ENCODE assay signal across 1 cellular context in the genomic region with DNA sequence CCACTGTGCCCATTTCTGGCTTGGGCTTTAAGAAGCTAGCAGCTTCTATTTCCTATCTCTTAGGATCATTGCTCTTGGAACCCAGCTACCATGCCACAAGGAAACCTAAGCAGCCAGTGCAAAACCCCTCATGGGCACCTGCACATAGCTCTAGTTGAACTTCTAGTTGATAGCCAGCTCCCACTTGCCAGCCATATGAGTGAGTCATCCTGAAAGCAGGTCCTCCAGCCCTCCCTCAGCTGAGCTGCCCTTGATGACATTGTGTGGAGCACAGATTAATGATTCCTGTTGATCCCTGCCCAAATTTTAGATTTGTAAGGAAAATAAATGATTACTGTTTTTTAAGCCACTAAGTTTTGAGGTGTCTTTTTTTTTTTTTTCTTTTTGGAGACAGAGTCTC.
TF ChIP-seq lines count a peak whose summit lies in the region.

No MANE protein-coding gene starts in this region.

TF ChIP-seq in GM12878, 131 proteins besides CTCF, POLR2A, EP300 and RAD21 (continued from another document):
- no peak for TF ChIP-seq ZBTB4 (CRISPR knock-in tag; IDR thresholded peaks at IDR 0.05)
- TF ChIP-seq JUNB (IDR thresholded peaks at IDR 0.05): peak; percentile 35; the same call in 1 of the 2 replicates
- TF ChIP-seq RAD51 (IDR thresholded peaks at IDR 0.05): no peak
- peak; percentile 29; the same call in 1 of the 2 replicates for TF ChIP-seq EED (IDR thresholded peaks at IDR 0.05; ENCODE audit: low read depth)
- no peak for TF ChIP-seq RCOR1 (conservative IDR thresholded peaks at IDR 0.05; ENCODE audit: low read depth, low read length)
- TF ChIP-seq SMARCA5 (IDR thresholded peaks at IDR 0.05): no peak
- TF ChIP-seq, protein P1, sequence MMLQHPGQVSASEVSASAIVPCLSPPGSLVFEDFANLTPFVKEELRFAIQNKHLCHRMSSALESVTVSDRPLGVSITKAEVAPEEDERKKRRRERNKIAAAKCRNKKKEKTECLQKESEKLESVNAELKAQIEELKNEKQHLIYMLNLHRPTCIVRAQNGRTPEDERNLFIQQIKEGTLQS (IDR thresholded peaks at IDR 0.05; ENCODE audit: borderline replicate concordance, extremely low read depth, low read depth, low read length): no peak
- TF ChIP-seq, protein P2, sequence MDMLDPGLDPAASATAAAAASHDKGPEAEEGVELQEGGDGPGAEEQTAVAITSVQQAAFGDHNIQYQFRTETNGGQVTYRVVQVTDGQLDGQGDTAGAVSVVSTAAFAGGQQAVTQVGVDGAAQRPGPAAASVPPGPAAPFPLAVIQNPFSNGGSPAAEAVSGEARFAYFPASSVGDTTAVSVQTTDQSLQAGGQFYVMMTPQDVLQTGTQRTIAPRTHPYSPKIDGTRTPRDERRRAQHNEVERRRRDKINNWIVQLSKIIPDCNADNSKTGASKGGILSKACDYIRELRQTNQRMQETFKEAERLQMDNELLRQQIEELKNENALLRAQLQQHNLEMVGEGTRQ (IDR thresholded peaks at IDR 0.05; ENCODE audit: borderline replicate concordance, low read depth, low read length): no peak
- TF ChIP-seq, protein P3, sequence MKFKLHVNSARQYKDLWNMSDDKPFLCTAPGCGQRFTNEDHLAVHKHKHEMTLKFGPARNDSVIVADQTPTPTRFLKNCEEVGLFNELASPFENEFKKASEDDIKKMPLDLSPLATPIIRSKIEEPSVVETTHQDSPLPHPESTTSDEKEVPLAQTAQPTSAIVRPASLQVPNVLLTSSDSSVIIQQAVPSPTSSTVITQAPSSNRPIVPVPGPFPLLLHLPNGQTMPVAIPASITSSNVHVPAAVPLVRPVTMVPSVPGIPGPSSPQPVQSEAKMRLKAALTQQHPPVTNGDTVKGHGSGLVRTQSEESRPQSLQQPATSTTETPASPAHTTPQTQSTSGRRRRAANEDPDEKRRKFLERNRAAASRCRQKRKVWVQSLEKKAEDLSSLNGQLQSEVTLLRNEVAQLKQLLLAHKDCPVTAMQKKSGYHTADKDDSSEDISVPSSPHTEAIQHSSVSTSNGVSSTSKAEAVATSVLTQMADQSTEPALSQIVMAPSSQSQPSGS (IDR thresholded peaks at IDR 0.05; ENCODE audit: low read length): no peak
- no peak for TF ChIP-seq CEBPZ (IDR thresholded peaks at IDR 0.05; ENCODE audit: low read depth, low read length)
- TF ChIP-seq, protein P4, sequence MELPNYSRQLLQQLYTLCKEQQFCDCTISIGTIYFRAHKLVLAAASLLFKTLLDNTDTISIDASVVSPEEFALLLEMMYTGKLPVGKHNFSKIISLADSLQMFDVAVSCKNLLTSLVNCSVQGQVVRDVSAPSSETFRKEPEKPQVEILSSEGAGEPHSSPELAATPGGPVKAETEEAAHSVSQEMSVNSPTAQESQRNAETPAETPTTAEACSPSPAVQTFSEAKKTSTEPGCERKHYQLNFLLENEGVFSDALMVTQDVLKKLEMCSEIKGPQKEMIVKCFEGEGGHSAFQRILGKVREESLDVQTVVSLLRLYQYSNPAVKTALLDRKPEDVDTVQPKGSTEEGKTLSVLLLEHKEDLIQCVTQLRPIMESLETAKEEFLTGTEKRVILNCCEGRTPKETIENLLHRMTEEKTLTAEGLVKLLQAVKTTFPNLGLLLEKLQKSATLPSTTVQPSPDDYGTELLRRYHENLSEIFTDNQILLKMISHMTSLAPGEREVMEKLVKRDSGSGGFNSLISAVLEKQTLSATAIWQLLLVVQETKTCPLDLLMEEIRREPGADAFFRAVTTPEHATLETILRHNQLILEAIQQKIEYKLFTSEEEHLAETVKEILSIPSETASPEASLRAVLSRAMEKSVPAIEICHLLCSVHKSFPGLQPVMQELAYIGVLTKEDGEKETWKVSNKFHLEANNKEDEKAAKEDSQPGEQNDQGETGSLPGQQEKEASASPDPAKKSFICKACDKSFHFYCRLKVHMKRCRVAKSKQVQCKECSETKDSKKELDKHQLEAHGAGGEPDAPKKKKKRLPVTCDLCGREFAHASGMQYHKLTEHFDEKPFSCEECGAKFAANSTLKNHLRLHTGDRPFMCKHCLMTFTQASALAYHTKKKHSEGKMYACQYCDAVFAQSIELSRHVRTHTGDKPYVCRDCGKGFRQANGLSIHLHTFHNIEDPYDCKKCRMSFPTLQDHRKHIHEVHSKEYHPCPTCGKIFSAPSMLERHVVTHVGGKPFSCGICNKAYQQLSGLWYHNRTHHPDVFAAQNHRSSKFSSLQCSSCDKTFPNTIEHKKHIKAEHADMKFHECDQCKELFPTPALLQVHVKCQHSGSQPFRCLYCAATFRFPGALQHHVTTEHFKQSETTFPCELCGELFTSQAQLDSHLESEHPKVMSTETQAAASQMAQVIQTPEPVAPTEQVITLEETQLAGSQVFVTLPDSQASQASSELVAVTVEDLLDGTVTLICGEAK (IDR thresholded peaks at IDR 0.05; ENCODE audit: borderline replicate concordance): no peak
- TF ChIP-seq KDM1A (IDR thresholded peaks at IDR 0.05; ENCODE audit: borderline replicate concordance): no peak
- TF ChIP-seq IRF3 (IDR thresholded peaks at IDR 0.05): no peak
